6 cellular contexts compared by ENCODE assay signal in the genomic region with DNA sequence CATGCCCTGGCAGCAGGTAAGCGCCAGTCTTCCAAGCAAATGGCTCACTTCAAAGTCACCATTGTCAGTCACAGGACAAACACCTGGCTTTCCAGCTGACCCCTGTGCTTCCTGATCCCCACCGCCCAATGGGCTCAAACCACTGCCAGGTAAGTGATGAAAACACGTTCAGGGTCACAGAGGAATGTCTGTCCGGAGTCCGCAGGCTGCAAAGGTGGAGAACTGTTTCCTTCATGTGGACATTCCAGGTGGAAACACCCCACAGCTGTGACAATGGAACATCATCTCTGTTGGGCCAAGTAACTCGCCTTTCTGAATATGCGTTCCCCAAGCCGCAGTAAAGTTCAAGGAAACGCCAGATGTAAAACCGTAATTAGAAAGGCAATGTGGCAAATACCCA.
"Had no signal": no experiment of that assay in that cellular context is flagged by ENCODE, and none has a peak within 500 bp of the region (broad histone marks: within the 10 kb centered on the region; RNA-seq: fewer than 3 reads in every experiment).

No MANE protein-coding gene starts in this region.

- DNase-seq: IMR-90, KBM-7, KG1 had no signal

- H3K4me3 ChIP-seq: K562 had no signal

- H3K27ac ChIP-seq: HL-60 had no signal

- H3K27ac Mint-ChIP-seq: IgD-negative memory B cell had no signal

- FAIRE-seq: K562 had no signal

- H3K36me3 Mint-ChIP-seq: IgD-negative memory B cell had no signal

- H3K4me1 Mint-ChIP-seq: IgD-negative memory B cell had no signal

- ATAC-seq: K562 had no signal
